ENCODE assay signal across 10 cellular contexts in the genomic region with DNA sequence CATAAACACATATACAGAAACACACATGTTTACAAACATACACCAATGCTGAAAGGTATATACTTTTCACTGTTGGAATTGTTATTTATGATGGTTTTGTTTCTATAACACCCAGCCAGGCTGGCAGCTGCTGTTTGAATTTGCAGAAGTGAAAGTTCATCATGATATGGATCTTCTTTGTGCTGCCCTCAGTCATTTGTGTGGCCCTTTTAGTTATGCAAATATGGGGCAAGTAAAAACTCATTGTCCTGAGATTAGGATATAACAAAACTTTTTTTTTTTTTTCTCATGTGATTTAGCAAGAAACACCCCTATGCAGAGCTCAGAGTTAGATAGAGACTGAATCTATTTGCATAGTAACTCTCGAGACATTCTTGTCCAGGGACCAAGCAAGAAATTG.
A peak's percentile ranks its signal among the peaks of the same experiment; 100 is the strongest.
DNase-seq lines count a peak whose midpoint lies in the region; ATAC-seq and TF ChIP-seq lines count a peak whose summit lies in the region.
"Had no signal": no experiment of that assay in that cellular context is flagged by ENCODE, and none has a peak within 500 bp of the region (broad histone marks: within the 10 kb centered on the region; RNA-seq: fewer than 3 reads in every experiment).

No MANE protein-coding gene starts in this region.

- H3K9me3 ChIP-seq in iPS-20b (ENCODE audit: insufficient read depth, low read depth, low read length) (peaks cover 16% of the 10 kb centered on the region), thyroid gland (no peaks in the 10 kb centered on the region)

- DNase-seq in NCI-H1436 treated with DMSO at 0.1 percent for 48 hours (lab: John Stamatoyannopoulos, UW) (no peak), Kasumi-1 (lab: John Stamatoyannopoulos, UW) (no peak), thyroid gland (no peak)
- DNase-seq: naive thymus-derived CD8-positive, alpha-beta T cell; stimulated activated naive CD8-positive, alpha-beta T cell treated with anti-CD3 and anti-CD28 coated beads, Interleukin-15, amount 100 ng/mL, for 72 hours; T-helper 1 cell had no signal

- intact Hi-C loops in thyroid gland (cut with DNase I): no loop called here

- ATAC-seq in GM19324 (IDR thresholded peaks at IDR 0.05; ENCODE audit: low FRiP score, unreplicated experiment) (peak; percentile 95), HG02610 (IDR thresholded peaks at IDR 0.05; ENCODE audit: unreplicated experiment) (peak; percentile 89), HG03439 (IDR thresholded peaks at IDR 0.05; ENCODE audit: unreplicated experiment) (peak; percentile 96)
- ATAC-seq: naive thymus-derived CD8-positive, alpha-beta T cell; stimulated activated naive CD8-positive, alpha-beta T cell treated with anti-CD3 and anti-CD28 coated beads, Interleukin-15, amount 100 ng/mL, for 72 hours had no signal

- TF ChIP-seq CTCF in thyroid gland (IDR thresholded peaks at IDR 0.05): no peak

- H3K27me3 ChIP-seq in iPS-20b (ENCODE audit: insufficient read depth, low read length) (0 out of 2 replicates have a peak, but pooled peaks cover 5% of the 10 kb centered on the region), thyroid gland (no peaks in the 10 kb centered on the region)

- H3K4me1 ChIP-seq in iPS-20b (ENCODE audit: insufficient read depth, low read length): peaks cover 4% of the 10 kb centered on the region; the same call in 1 of the 2 replicates
- no peaks in the 10 kb centered on the region for H3K4me1 ChIP-seq in thyroid gland

- H3K4me3 ChIP-seq in iPS-20b (ENCODE audit: low read length): 0 out of 2 replicates have a peak overlapping the region, but pooled peaks have one; percentile 0
- no peak overlapping the region for H3K4me3 ChIP-seq in thyroid gland (replicated peaks in 1 of 3)

- H3K27ac ChIP-seq in iPS-20b (ENCODE audit: low read length): no peak overlapping the region
- H3K27ac ChIP-seq in thyroid gland: no peak overlapping the region

- no peak overlapping the region for H3K9ac ChIP-seq in iPS-20b (ENCODE audit: low read depth, low read length)

- no peak for TF ChIP-seq POLR2A in thyroid gland (IDR thresholded peaks at IDR 0.05)

- no peaks in the 10 kb centered on the region for H3K36me3 ChIP-seq in iPS-20b (ENCODE audit: insufficient read depth, low read depth, low read length)
- H3K36me3 ChIP-seq in thyroid gland: no peaks in the 10 kb centered on the region

- WGBS in thyroid gland, 2 donors: 82 to 87% methylated on average over 1 of the region's 1 CpG
